9 cellular contexts compared by ENCODE assay signal in the genomic region with DNA sequence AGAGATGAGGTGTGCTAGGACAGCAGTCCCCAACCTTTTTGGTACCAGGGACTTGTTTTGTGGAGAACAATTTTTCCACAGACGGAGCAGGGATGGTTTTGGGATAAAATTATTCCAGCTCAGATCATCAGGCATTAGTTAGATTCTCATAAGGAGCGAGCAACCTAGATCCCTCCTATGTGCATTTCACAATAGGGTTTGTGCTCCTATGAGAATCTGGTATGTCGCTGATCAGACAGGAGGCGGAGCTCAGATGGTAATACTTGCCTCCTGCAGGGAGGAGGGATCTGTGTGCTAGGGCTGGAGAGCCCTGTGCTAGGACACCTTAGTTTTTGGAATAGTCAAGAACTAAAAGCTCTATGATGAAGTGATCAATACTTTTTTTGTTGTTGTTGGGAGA. TPM values are rescaled to one million over a fixed set of nuclear protein-coding genes. Genes with fewer than 3 reads are reported as not detected.
DNase-seq lines count a peak whose midpoint lies in the region; ATAC-seq and TF ChIP-seq lines count a peak whose summit lies in the region.
"Had no signal": no experiment of that assay in that cellular context is flagged by ENCODE, and none has a peak within 500 bp of the region (broad histone marks: within the 10 kb centered on the region; RNA-seq: fewer than 3 reads in every experiment).

No MANE protein-coding gene starts in this region.

- H3K4me1 ChIP-seq in mucosa of descending colon (ENCODE audit: low read depth), result peaks cover 21% of the 10 kb centered on the region

- H3K27me3 Mint-ChIP-seq in activated CD4-positive, alpha-beta T cell treated with anti-CD3 and anti-CD28 coated beads, Interleukin-2, amount 10 ng/mL, durations not matched to agents 24 days and 14 days, result no peaks in the 10 kb centered on the region

- H3K9me3 ChIP-seq in mucosa of descending colon, result no peaks in the 10 kb centered on the region

- no peak overlapping the region for H3K27ac Mint-ChIP-seq in activated CD4-positive, alpha-beta T cell treated with anti-CD3 and anti-CD28 coated beads, Interleukin-2, amount 10 ng/mL, durations not matched to agents 24 days and 14 days

- in situ Hi-C loops in astrocyte of the spinal cord (cut with HindIII; ENCODE audit: low sequenced_read_pairs), result no loop called here

- H3K36me3 Mint-ChIP-seq in activated CD4-positive, alpha-beta T cell treated with anti-CD3 and anti-CD28 coated beads, Interleukin-2, amount 10 ng/mL, durations not matched to agents 24 days and 14 days (ENCODE audit: low read depth), result peaks cover 22% of the 10 kb centered on the region

- DNase-seq in activated CD4-positive, alpha-beta T cell treated with anti-CD3 and anti-CD28 coated beads, Interleukin-2, amount 10 ng/mL, durations not matched to agents 24 days and 14 days, result peak; percentile 66
- DNase-seq in activated CD4-positive, alpha-beta T cell treated with anti-CD3 and anti-CD28 coated beads for 1 hour, result no peak
- DNase-seq in NCI-H2081 (lab: John Stamatoyannopoulos, UW) (peak; percentile 14 to 37), astrocyte of the spinal cord (ENCODE audit: low read depth, low spot score) (peak; percentile 55), mucosa of descending colon (peak in 1 of 3 donors; percentile 36), globus pallidus (ENCODE audit: low spot score) (no peak)

- intact Hi-C loops in activated CD4-positive, alpha-beta T cell treated with anti-CD3 and anti-CD28 coated beads, Interleukin-2, amount 10 ng/mL, durations not matched to agents 24 days and 14 days (cut with micrococcal nuclease), result no loop called here
- intact Hi-C loops in mucosa of descending colon (cut with DNase I, micrococcal nuclease), result no loop called here

- peaks cover 26% of the 10 kb centered on the region for H3K4me1 Mint-ChIP-seq in activated CD4-positive, alpha-beta T cell treated with anti-CD3 and anti-CD28 coated beads, Interleukin-2, amount 10 ng/mL, durations not matched to agents 24 days and 14 days

- ATAC-seq in mucosa of descending colon (peak; percentile 13), GM19023 (IDR thresholded peaks at IDR 0.05; ENCODE audit: unreplicated experiment) (no peak), GM18870 (IDR thresholded peaks at IDR 0.05; ENCODE audit: unreplicated experiment) (no peak)

- peaks cover 3% of the 10 kb centered on the region for H3K36me3 ChIP-seq in mucosa of descending colon (ENCODE audit: low read depth)

- TF ChIP-seq CTCF in astrocyte of the spinal cord (IDR thresholded peaks at IDR 0.05; ENCODE audit: low read depth, low read length) (no peak), mucosa of descending colon (IDR thresholded peaks at IDR 0.05) (no peak)

- H3K4me3 ChIP-seq in astrocyte of the spinal cord (ENCODE audit: low read depth, low read length) (no peak overlapping the region), mucosa of descending colon (no peak overlapping the region)

- H3K4me3 Mint-ChIP-seq in activated CD4-positive, alpha-beta T cell treated with anti-CD3 and anti-CD28 coated beads, Interleukin-2, amount 10 ng/mL, durations not matched to agents 24 days and 14 days, result peak overlapping the region; percentile 70

- no peaks in the 10 kb centered on the region for H3K9me3 Mint-ChIP-seq in activated CD4-positive, alpha-beta T cell treated with anti-CD3 and anti-CD28 coated beads, Interleukin-2, amount 10 ng/mL, durations not matched to agents 24 days and 14 days

RNA-seq across cellular contexts. Expression of a gene that starts 2.5 kb away (rescaled TPM):
- total RNA-seq in activated CD4-positive, alpha-beta T cell treated with anti-CD3 and anti-CD28 coated beads, Interleukin-2, amount 10 ng/mL, durations not matched to agents 24 days and 14 days, result 15.2 and 15.6 TPM in 2 replicates
- total RNA-seq in mucosa of descending colon, result 10 to 100 TPM in 1 of 3 donors, 1 to 10 TPM in 2; 5.4 to 10.9 (median 5.6) TPM

RNA-seq across cellular contexts. Expression of a gene that starts 15.4 kb away (rescaled TPM):
- total RNA-seq in activated CD4-positive, alpha-beta T cell treated with anti-CD3 and anti-CD28 coated beads, Interleukin-2, amount 10 ng/mL, durations not matched to agents 24 days and 14 days, result not detected in 2 replicates
- under 1 TPM; 0.12 to 0.57 (median 0.19) TPM for total RNA-seq in mucosa of descending colon
- total RNA-seq: activated CD8-positive, alpha-beta memory T cell treated with anti-CD3 and anti-CD28 coated beads for 36 hours had no signal

RNA-seq across cellular contexts. Expression of a gene that starts 52.0 kb away (rescaled TPM):
- not detected in 2 replicates for total RNA-seq in activated CD4-positive, alpha-beta T cell treated with anti-CD3 and anti-CD28 coated beads, Interleukin-2, amount 10 ng/mL, durations not matched to agents 24 days and 14 days
- total RNA-seq in mucosa of descending colon, result under 1 TPM in 2 of 3 donors, not detected in 1; 0.12 to 0.63 TPM
- total RNA-seq: activated CD8-positive, alpha-beta memory T cell treated with anti-CD3 and anti-CD28 coated beads for 36 hours had no signal

Comparison
In these comparisons a context has a peak if more than half of its experiments do, and no peak if none do; other contexts are left out.
1. DNase-seq: peak in activated CD4-positive, alpha-beta T cell treated with anti-CD3 and anti-CD28 coated beads, Interleukin-2, amount 10 ng/mL, durations not matched to agents 24 days and 14 days (single experiment), NCI-H2081 (2 of 2) and astrocyte of the spinal cord (single experiment); none in activated CD4-positive, alpha-beta T cell treated with anti-CD3 and anti-CD28 coated beads for 1 hour (single experiment) and globus pallidus (single experiment).